Comparison of ENCODE assay signal across 16 cellular contexts in genomic region chr5:58046371-58046770, GRCh38.
"Had no signal": no experiment of that assay in that cellular context is flagged by ENCODE, and none has a peak within 500 bp of the region (broad histone marks: within the 10 kb centered on the region; RNA-seq: fewer than 3 reads in every experiment).

No MANE protein-coding gene starts in this region.

- DNase-seq: cerebellar nuclear complex; dermis blood vessel endothelial cell; foreskin melanocyte; head of caudate nucleus; hypothalamus; islet precursor cell; left ventricle myocardium inferior; mucosa of descending colon; naive thymus-derived CD8-positive, alpha-beta T cell; posterior cingulate gyrus; sigmoid colon; stimulated activated CD4-positive, alpha-beta T cell treated with anti-CD3 and anti-CD28 coated beads, Interleukin-2, amount 100 ng/mL, for 24 hours; stimulated activated CD4-positive, alpha-beta T cell treated with anti-CD3 and anti-CD28 coated beads, Interleukin-4, amount 100 ng/mL, for 4 hours; stimulated activated naive CD4-positive, alpha-beta T cell had no signal

- H3K9me3 ChIP-seq: left ventricle myocardium inferior, mucosa of descending colon, neutrophil, sigmoid colon had no signal

- H3K4me1 ChIP-seq: sigmoid colon had no signal

- H3K36me3 Mint-ChIP-seq: naive thymus-derived CD8-positive, alpha-beta T cell had no signal

- H3K27ac Mint-ChIP-seq: naive thymus-derived CD8-positive, alpha-beta T cell had no signal

- H3K4me3 Mint-ChIP-seq: naive thymus-derived CD8-positive, alpha-beta T cell had no signal

- H3K4me3 ChIP-seq: left ventricle myocardium inferior, mucosa of descending colon, sigmoid colon, skin epidermis had no signal

- ATAC-seq: mucosa of descending colon; naive thymus-derived CD8-positive, alpha-beta T cell had no signal

- H3K36me3 ChIP-seq: left ventricle myocardium inferior, neutrophil, sigmoid colon had no signal

- H3K27ac ChIP-seq: left ventricle myocardium inferior, neutrophil, sigmoid colon, skin epidermis had no signal

- H3K27me3 ChIP-seq: neutrophil, sigmoid colon had no signal

- H3K4me1 Mint-ChIP-seq: naive thymus-derived CD8-positive, alpha-beta T cell had no signal
